8 cellular contexts compared by ENCODE assay signal in genomic region chr17:27654654-27655524, GRCh38. TPM values are rescaled to one million over a fixed set of nuclear protein-coding genes. Genes with fewer than 3 reads are reported as not detected.
DNase-seq lines count a peak whose midpoint lies in the region; ATAC-seq lines count a peak whose summit lies in the region.

No MANE protein-coding gene starts in this region.

- no peaks in the 10 kb centered on the region for H3K79me1 ChIP-seq in mesendoderm (ENCODE audit: low read length)

- CTCF ChIA-PET in activated CD4-positive, alpha-beta memory T cell treated with anti-CD3 and anti-CD28 coated beads for 36 hours (lab: Charles Lee) = interaction anchor here (0.7 to 9.3 kb wide), 34 partner anchors 9 to 418 kb away, joined by 3 to 207 read pairs (median 4); partner anchors contain the start of gene LGALS9

- in situ Hi-C loops in ACHN (cut with HindIII; ENCODE audit: low pct_ligation_motif_present, low pct_unique_long_range_greater_than_20kb, low sequenced_read_pairs) = no loop called here

- no peaks in the 10 kb centered on the region for H3K36me3 Mint-ChIP-seq in activated CD4-positive, alpha-beta memory T cell treated with anti-CD3 and anti-CD28 coated beads for 36 hours

- no peak overlapping the region for H4K5ac ChIP-seq in mesendoderm (ENCODE audit: low read length)

- H3K4me3 Mint-ChIP-seq in activated CD4-positive, alpha-beta memory T cell treated with anti-CD3 and anti-CD28 coated beads for 36 hours = no peak overlapping the region

- H3K4me3 ChIP-seq in effector memory CD4-positive, alpha-beta T cell (ENCODE audit: insufficient read depth, low read depth, low read length, poor library complexity, severe bottlenecking) = no peak overlapping the region
- H3K4me3 ChIP-seq in mesendoderm (ENCODE audit: low read length) = no peak overlapping the region

- no peak overlapping the region for H2BK15ac ChIP-seq in mesendoderm (replicated peaks; ENCODE audit: low read depth)

- no peak overlapping the region for H3K27ac ChIP-seq in effector memory CD4-positive, alpha-beta T cell (ENCODE audit: insufficient read depth, low read length, poor library complexity, severe bottlenecking)
- H3K27ac ChIP-seq in mesendoderm (ENCODE audit: low read depth, low read length) = no peak overlapping the region

- intact Hi-C loops in activated CD4-positive, alpha-beta memory T cell treated with anti-CD3 and anti-CD28 coated beads for 36 hours (cut with micrococcal nuclease) = loop anchor here (1.0 kb wide), 1 partner anchor 101 kb away; no protein-coding TSS in a partner anchor

- H3K4ac ChIP-seq in mesendoderm (ENCODE audit: low read depth, low read length) = no peak overlapping the region

- no peak overlapping the region for H3K4me2 ChIP-seq in mesendoderm (ENCODE audit: low read length)

- H2AK5ac ChIP-seq in mesendoderm (ENCODE audit: low read length) = no peak overlapping the region

- no peak overlapping the region for H3K9ac ChIP-seq in mesendoderm (ENCODE audit: low read length)

- no peaks in the 10 kb centered on the region for H3K27me3 Mint-ChIP-seq in activated CD4-positive, alpha-beta memory T cell treated with anti-CD3 and anti-CD28 coated beads for 36 hours

- no CpG with 5 or more reads among the region's 34 CpGs for WGBS in mesendoderm (ENCODE audit: extremely low coverage, insufficient coverage, low lambda C conversion rate)

- no peak overlapping the region for H3K18ac ChIP-seq in mesendoderm (ENCODE audit: low read length)

- H3K79me2 ChIP-seq in mesendoderm (ENCODE audit: control insufficient read depth, insufficient read depth, low read length) = no peaks in the 10 kb centered on the region

- H4K8ac ChIP-seq in mesendoderm (ENCODE audit: low read depth, low read length) = no peak overlapping the region

- H3K36me3 ChIP-seq in effector memory CD4-positive, alpha-beta T cell (ENCODE audit: control insufficient read depth, insufficient read depth, low read length) = no peaks in the 10 kb centered on the region
- no peaks in the 10 kb centered on the region for H3K36me3 ChIP-seq in mesendoderm (ENCODE audit: control insufficient read depth, insufficient read depth, low read length)

- peaks cover 4% of the 10 kb centered on the region for H3K4me1 Mint-ChIP-seq in activated CD4-positive, alpha-beta memory T cell treated with anti-CD3 and anti-CD28 coated beads for 36 hours (ENCODE audit: low read depth)

- no peak overlapping the region for H3K56ac ChIP-seq in mesendoderm (ENCODE audit: low read length)

- no peak overlapping the region for H2BK120ac ChIP-seq in mesendoderm (ENCODE audit: low read depth, low read length)

- no peaks in the 10 kb centered on the region for H3K9me3 ChIP-seq in effector memory CD4-positive, alpha-beta T cell (ENCODE audit: control insufficient read depth, low read length)

- no peak overlapping the region for H2BK5ac ChIP-seq in mesendoderm (ENCODE audit: low read length)

- peaks cover 5% of the 10 kb centered on the region for H3K4me1 ChIP-seq in effector memory CD4-positive, alpha-beta T cell (ENCODE audit: control insufficient read depth, insufficient read depth, low read length, poor library complexity, severe bottlenecking)
- no peaks in the 10 kb centered on the region for H3K4me1 ChIP-seq in mesendoderm (ENCODE audit: control insufficient read depth, low read depth, low read length)

- POLR2A ChIA-PET in activated CD4-positive, alpha-beta memory T cell treated with anti-CD3 and anti-CD28 coated beads for 36 hours (lab: Charles Lee) = no interaction called here

- H3K27me3 ChIP-seq in effector memory CD4-positive, alpha-beta T cell (replicated peaks; ENCODE audit: control insufficient read depth, insufficient read depth, low read length, poor library complexity, severe bottlenecking) = no peaks in the 10 kb centered on the region
- H3K27me3 ChIP-seq in mesendoderm (ENCODE audit: insufficient read depth, low read length, poor library complexity) = no peaks in the 10 kb centered on the region

- H3K9me3 Mint-ChIP-seq in activated CD4-positive, alpha-beta memory T cell treated with anti-CD3 and anti-CD28 coated beads for 36 hours = no peaks in the 10 kb centered on the region

- H3K23ac ChIP-seq in mesendoderm (ENCODE audit: low read length) = no peak overlapping the region

- DNase-seq in ACHN (peak; percentile 78), NCI-H82 treated with DMSO at 0.1 percent for 48 hours (lab: John Stamatoyannopoulos, UW; ENCODE audit: unreplicated experiment) (peak; percentile 74), mesendoderm (peak; percentile 94)
- DNase-seq in activated CD4-positive, alpha-beta memory T cell treated with anti-CD3 and anti-CD28 coated beads for 36 hours = peak; percentile 83
- DNase-seq in effector memory CD4-positive, alpha-beta T cell = peak; percentile 13 to 46 (median 35)
- peak; percentile 87 for DNase-seq in stimulated activated CD8-positive, alpha-beta memory T cell treated with anti-CD3 and anti-CD28 coated beads, Interleukin-4, amount 100 ng/mL, for 48 hours

- H3K27ac Mint-ChIP-seq in activated CD4-positive, alpha-beta memory T cell treated with anti-CD3 and anti-CD28 coated beads for 36 hours = no peak overlapping the region

- ATAC-seq in GM18517 (IDR thresholded peaks at IDR 0.05; ENCODE audit: unreplicated experiment) = peak; percentile 90
- ATAC-seq in HG03354 (IDR thresholded peaks at IDR 0.05; ENCODE audit: poor library complexity, severe bottlenecking, unreplicated experiment) = peak; percentile 93

RNA-seq across cellular contexts. Expression of gene LGALS9, which starts 23.9 kb away (rescaled TPM):
- 10 to 100 TPM; 44.3 to 45.4 TPM for total RNA-seq in activated CD4-positive, alpha-beta memory T cell treated with anti-CD3 and anti-CD28 coated beads for 36 hours
- 0.29 TPM for polyA plus RNA-seq in mesendoderm (2013, experiment 1 of 2)
- 0.48 TPM for polyA plus RNA-seq in mesendoderm (2013, experiment 2 of 2)

Comparison
In these comparisons a context has a peak if more than half of its experiments do, and no peak if none do; other contexts are left out.
1. DNase-seq: peak in every context shown above with its lines; median percentile 94 in mesendoderm; 87 in stimulated activated CD8-positive, alpha-beta memory T cell treated with anti-CD3 and anti-CD28 coated beads, Interleukin-4, amount 100 ng/mL, for 48 hours; 83 in activated CD4-positive, alpha-beta memory T cell treated with anti-CD3 and anti-CD28 coated beads for 36 hours; 78 in ACHN; 74 in NCI-H82 treated with DMSO at 0.1 percent for 48 hours; 35 in effector memory CD4-positive, alpha-beta T cell.